Comparison of ENCODE assay signal across 1 cellular context in the genomic region with DNA sequence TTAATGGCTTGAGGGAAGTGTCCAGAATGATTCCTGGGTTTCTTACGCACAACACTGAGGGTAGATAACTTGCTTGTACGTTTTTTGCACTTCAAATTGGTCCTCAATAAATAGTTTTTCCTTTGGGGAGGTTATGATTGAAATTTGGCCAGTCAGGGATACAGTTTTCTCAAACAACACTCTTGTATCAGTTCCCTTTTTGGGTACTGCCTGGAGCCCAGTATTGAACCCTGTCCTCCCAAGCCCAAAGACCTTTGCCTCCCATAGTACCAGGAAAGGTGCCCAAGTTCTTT.
A peak's percentile ranks its signal among the peaks of the same experiment; 100 is the strongest.
TF ChIP-seq lines count a peak whose summit lies in the region.

No MANE protein-coding gene starts in this region.

TF ChIP-seq in K562, 482 proteins besides CTCF, POLR2A, EP300 and RAD21:
- TF ChIP-seq SPI1 (IDR thresholded peaks at IDR 0.05; ENCODE audit: borderline replicate concordance, low read depth, low read length) (0 out of 2 replicates have a peak, but pooled peaks have one; percentile 41), KAT8 (IDR thresholded peaks at IDR 0.05; ENCODE audit: low read depth) (peak; percentile 60; the same call in 1 of the 2 replicates), MEF2D (tag; conservative IDR thresholded peaks at IDR 0.05; ENCODE audit: low read depth) (0 out of 2 replicates have a peak, but pooled peaks have one; percentile 29), ZNF140 (CRISPR knock-in tag; IDR thresholded peaks at IDR 0.05) (peak; percentile 57; the same call in 1 of the 2 replicates), TAF7 (tag; IDR thresholded peaks at IDR 0.05) (peak; percentile 59; the same call in 1 of the 2 replicates), FOXP1 (CRISPR knock-in tag; IDR thresholded peaks at IDR 0.05) (0 out of 2 replicates have a peak, but pooled peaks have one; percentile 57), DNMT1 (IDR thresholded peaks at IDR 0.05) (peak; percentile 36; the same call in 1 of the 2 replicates), SMARCB1 (IDR thresholded peaks at IDR 0.05; ENCODE audit: insufficient read length, low read depth) (no peak), HOMEZ (CRISPR knock-in tag; IDR thresholded peaks at IDR 0.05) (peak; percentile 76; the same call in 1 of the 2 replicates), PCBP2 (IDR thresholded peaks at IDR 0.05; ENCODE audit: low read depth, low read length, poor library complexity, severe bottlenecking) (no peak), E2F5 (CRISPR knock-in tag; IDR thresholded peaks at IDR 0.05) (no peak), ZNF586 (CRISPR knock-in tag; conservative IDR thresholded peaks at IDR 0.05) (no peak), ID3 (CRISPR knock-in tag; IDR thresholded peaks at IDR 0.05) (no peak), ID3 (tag; IDR thresholded peaks at IDR 0.05) (peak; percentile 49; the same call in 1 of the 2 replicates), FOXJ2 (tag; IDR thresholded peaks at IDR 0.05) (peak; percentile 69; the same call in 1 of the 2 replicates)
- TF ChIP-seq, protein P1, sequence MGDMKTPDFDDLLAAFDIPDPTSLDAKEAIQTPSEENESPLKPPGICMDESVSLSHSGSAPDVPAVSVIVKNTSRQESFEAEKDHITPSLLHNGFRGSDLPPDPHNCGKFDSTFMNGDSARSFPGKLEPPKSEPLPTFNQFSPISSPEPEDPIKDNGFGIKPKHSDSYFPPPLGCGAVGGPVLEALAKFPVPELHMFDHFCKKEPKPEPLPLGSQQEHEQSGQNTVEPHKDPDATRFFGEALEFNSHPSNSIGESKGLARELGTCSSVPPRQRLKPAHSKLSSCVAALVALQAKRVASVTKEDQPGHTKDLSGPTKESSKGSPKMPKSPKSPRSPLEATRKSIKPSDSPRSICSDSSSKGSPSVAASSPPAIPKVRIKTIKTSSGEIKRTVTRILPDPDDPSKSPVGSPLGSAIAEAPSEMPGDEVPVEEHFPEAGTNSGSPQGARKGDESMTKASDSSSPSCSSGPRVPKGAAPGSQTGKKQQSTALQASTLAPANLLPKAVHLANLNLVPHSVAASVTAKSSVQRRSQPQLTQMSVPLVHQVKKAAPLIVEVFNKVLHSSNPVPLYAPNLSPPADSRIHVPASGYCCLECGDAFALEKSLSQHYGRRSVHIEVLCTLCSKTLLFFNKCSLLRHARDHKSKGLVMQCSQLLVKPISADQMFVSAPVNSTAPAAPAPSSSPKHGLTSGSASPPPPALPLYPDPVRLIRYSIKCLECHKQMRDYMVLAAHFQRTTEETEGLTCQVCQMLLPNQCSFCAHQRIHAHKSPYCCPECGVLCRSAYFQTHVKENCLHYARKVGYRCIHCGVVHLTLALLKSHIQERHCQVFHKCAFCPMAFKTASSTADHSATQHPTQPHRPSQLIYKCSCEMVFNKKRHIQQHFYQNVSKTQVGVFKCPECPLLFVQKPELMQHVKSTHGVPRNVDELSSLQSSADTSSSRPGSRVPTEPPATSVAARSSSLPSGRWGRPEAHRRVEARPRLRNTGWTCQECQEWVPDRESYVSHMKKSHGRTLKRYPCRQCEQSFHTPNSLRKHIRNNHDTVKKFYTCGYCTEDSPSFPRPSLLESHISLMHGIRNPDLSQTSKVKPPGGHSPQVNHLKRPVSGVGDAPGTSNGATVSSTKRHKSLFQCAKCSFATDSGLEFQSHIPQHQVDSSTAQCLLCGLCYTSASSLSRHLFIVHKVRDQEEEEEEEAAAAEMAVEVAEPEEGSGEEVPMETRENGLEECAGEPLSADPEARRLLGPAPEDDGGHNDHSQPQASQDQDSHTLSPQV (IDR thresholded peaks at IDR 0.05): peak; percentile 91; the same call in 1 of the 2 replicates
